Comparison of ENCODE assay signal across 16 cellular contexts in genomic region chr6:72321741-72322140, GRCh38.
DNase-seq lines count a peak whose midpoint lies in the region; ATAC-seq and TF ChIP-seq lines count a peak whose summit lies in the region.
"Had no signal": no experiment of that assay in that cellular context is flagged by ENCODE, and none has a peak within 500 bp of the region (broad histone marks: within the 10 kb centered on the region; RNA-seq: fewer than 3 reads in every experiment).

No MANE protein-coding gene starts in this region.

- peak; percentile 10 for DNase-seq in ACHN
- DNase-seq in HCEC 1CT: peak; percentile 67
- peak; percentile 4 for DNase-seq in astrocyte of the hippocampus (ENCODE audit: low read depth, low spot score)
- peak in 1 of 2 donors; percentile 19 for DNase-seq in foreskin keratinocyte
- DNase-seq in A172 (ENCODE audit: low spot score): no peak
- DNase-seq in endodermal cell: no peak
- no peak for DNase-seq in CD4-positive, alpha-beta memory T cell
- DNase-seq in DMS79 treated with DMSO at 0.1 percent for 48 hours (lab: John Stamatoyannopoulos, UW): no peak
- DNase-seq: activated CD4-positive, CD25-positive, alpha-beta regulatory T cell; activated naive CD4-positive, alpha-beta T cell treated with anti-CD3 and anti-CD28 coated beads, Interleukin-2, amount 50 U/mL, for 16 hours; kidney glomerular epithelial cell; mucosa of descending colon; NCI-H1092 treated with DMSO at 0.1 percent for 48 hours; stimulated activated CD4-positive, alpha-beta T cell treated with anti-CD3 and anti-CD28 coated beads, Interleukin-12 subunit alpha, Interleukin-12 subunit beta, amount 100 ng/mL, for 4 hours; stomach had no signal

- H3K9me3 Mint-ChIP-seq in endodermal cell: no peaks in the 10 kb centered on the region
- H3K9me3 Mint-ChIP-seq in CD4-positive, alpha-beta memory T cell: no peaks in the 10 kb centered on the region

- H3K27me3 ChIP-seq in foreskin keratinocyte: peaks cover 12% of the 10 kb centered on the region
- H3K27me3 ChIP-seq in endodermal cell (ENCODE audit: control insufficient read depth, insufficient read depth, low read length, poor library complexity, severe bottlenecking): no peaks in the 10 kb centered on the region
- H3K27me3 ChIP-seq in CD4-positive, alpha-beta memory T cell (ENCODE audit: insufficient read depth, low read length): no peaks in the 10 kb centered on the region
- H3K27me3 ChIP-seq: stomach had no signal

- H3K27ac ChIP-seq in foreskin keratinocyte: no peak overlapping the region
- no peak overlapping the region for H3K27ac ChIP-seq in endodermal cell (ENCODE audit: low read depth, low read length)
- H3K27ac ChIP-seq in CD4-positive, alpha-beta memory T cell (ENCODE audit: low read depth, low read length): no peak overlapping the region
- H3K27ac ChIP-seq: A549, stomach had no signal

- peak; percentile 60 for ATAC-seq in foreskin keratinocyte
- ATAC-seq: A549, mucosa of descending colon had no signal

- no peak overlapping the region for H3K9ac ChIP-seq in endodermal cell (ENCODE audit: extremely low read depth, low read length, poor library complexity, severe bottlenecking)

- H3K36me3 Mint-ChIP-seq in endodermal cell (ENCODE audit: low read depth): no peaks in the 10 kb centered on the region
- H3K36me3 Mint-ChIP-seq in CD4-positive, alpha-beta memory T cell: no peaks in the 10 kb centered on the region

- H3K4me3 ChIP-seq in endodermal cell (ENCODE audit: low read length): no peak overlapping the region
- no peak overlapping the region for H3K4me3 ChIP-seq in CD4-positive, alpha-beta memory T cell (ENCODE audit: low read length in 2 of 2)
- H3K4me3 ChIP-seq: A549, mucosa of descending colon, stomach had no signal

- H3K4me1 Mint-ChIP-seq in endodermal cell: no peaks in the 10 kb centered on the region
- H3K4me1 Mint-ChIP-seq in CD4-positive, alpha-beta memory T cell: no peaks in the 10 kb centered on the region

- in situ Hi-C loops in ACHN (cut with HindIII; ENCODE audit: low pct_ligation_motif_present, low pct_unique_long_range_greater_than_20kb, low sequenced_read_pairs): no loop called here

- intact Hi-C loops in CD4-positive, alpha-beta memory T cell (cut with micrococcal nuclease): no loop called here

- H3K27me3 Mint-ChIP-seq in endodermal cell (ENCODE audit: insufficient read depth): no peaks in the 10 kb centered on the region
- H3K27me3 Mint-ChIP-seq in CD4-positive, alpha-beta memory T cell: peaks cover 0 to 2% of the 10 kb centered on the region in 2 donors

- no peak overlapping the region for H3K27ac Mint-ChIP-seq in endodermal cell
- H3K27ac Mint-ChIP-seq in CD4-positive, alpha-beta memory T cell: no peak overlapping the region

- no peaks in the 10 kb centered on the region for H3K9me3 ChIP-seq in endodermal cell (ENCODE audit: control insufficient read depth, low read length)
- no peaks in the 10 kb centered on the region for H3K9me3 ChIP-seq in CD4-positive, alpha-beta memory T cell (ENCODE audit: control insufficient read depth in 1 of 2, low read length in 2 of 2)
- H3K9me3 ChIP-seq: A549, mucosa of descending colon, stomach had no signal

- H3K4me1 ChIP-seq in foreskin keratinocyte: no peaks in the 10 kb centered on the region
- no peaks in the 10 kb centered on the region for H3K4me1 ChIP-seq in endodermal cell (ENCODE audit: control insufficient read depth, insufficient read depth, low read length)
- H3K4me1 ChIP-seq in CD4-positive, alpha-beta memory T cell (ENCODE audit: insufficient read depth, low read length): no peaks in the 10 kb centered on the region
- H3K4me1 ChIP-seq: A549, stomach had no signal

- CTCF ChIA-PET in CD4-positive, alpha-beta memory T cell (lab: Charles Lee; ENCODE audit: partially characterized antibody): no interaction called here

- POLR2A ChIA-PET in CD4-positive, alpha-beta memory T cell (lab: Charles Lee; ENCODE audit: partially characterized antibody): no interaction called here

- no peak for TF ChIP-seq CTCF in foreskin keratinocyte (conservative IDR thresholded peaks at IDR 0.05)
- TF ChIP-seq CTCF in endodermal cell (conservative IDR thresholded peaks at IDR 0.05): no peak

- no peaks in the 10 kb centered on the region for H3K36me3 ChIP-seq in endodermal cell (ENCODE audit: control insufficient read depth, insufficient read depth, low read length)
- H3K36me3 ChIP-seq in CD4-positive, alpha-beta memory T cell (ENCODE audit: insufficient read depth, low read length): no peaks in the 10 kb centered on the region
- H3K36me3 ChIP-seq: stomach had no signal

- H3K4me3 Mint-ChIP-seq in endodermal cell: no peak overlapping the region
- H3K4me3 Mint-ChIP-seq in CD4-positive, alpha-beta memory T cell: no peak overlapping the region

Comparison
In these comparisons a context has a peak if more than half of its experiments do, and no peak if none do; other contexts are left out.
1. DNase-seq: peak in ACHN (single experiment), HCEC 1CT (single experiment) and astrocyte of the hippocampus (single experiment); none in A172 (single experiment), endodermal cell (single experiment), CD4-positive, alpha-beta memory T cell (0 of 5) and DMS79 treated with DMSO at 0.1 percent for 48 hours (single experiment).